ENCODE assay signal across 17 cellular contexts in genomic region chr3:25775936-25776335, GRCh38. TPM values are rescaled to one million over a fixed set of nuclear protein-coding genes. Genes with fewer than 3 reads are reported as not detected.
A peak's percentile ranks its signal among the peaks of the same experiment; 100 is the strongest.
DNase-seq lines count a peak whose midpoint lies in the region; ATAC-seq and TF ChIP-seq lines count a peak whose summit lies in the region.
"Had no signal": no experiment of that assay in that cellular context is flagged by ENCODE, and none has a peak within 500 bp of the region (broad histone marks: within the 10 kb centered on the region; RNA-seq: fewer than 3 reads in every experiment).

No MANE protein-coding gene starts in this region.

- ATAC-seq in GM18873 (IDR thresholded peaks at IDR 0.05; ENCODE audit: low FRiP score, unreplicated experiment) = peak; percentile 68
- peak; percentile 54 for ATAC-seq in GM21528 (IDR thresholded peaks at IDR 0.05; ENCODE audit: low FRiP score, unreplicated experiment)
- ATAC-seq in HG03066 (IDR thresholded peaks at IDR 0.05; ENCODE audit: low read depth, unreplicated experiment) = peak; percentile 50
- ATAC-seq in stimulated activated naive CD8-positive, alpha-beta T cell treated with anti-CD3 and anti-CD28 coated beads, Interleukin-15, Interleukin-2, amounts not matched to agents 100 U/mL and 50 U/mL, for 24 hours = peak; percentile 23
- ATAC-seq: right cardiac atrium had no signal

- no peak for TF ChIP-seq CTCF in chondrocyte (IDR thresholded peaks at IDR 0.05)

- H3K27me3 Mint-ChIP-seq in chondrocyte (ENCODE audit: low read depth) = no peaks in the 10 kb centered on the region
- H3K27me3 Mint-ChIP-seq: activated CD4-positive, alpha-beta memory T cell treated with anti-CD3 and anti-CD28 coated beads for 36 hours had no signal

- H3K36me3 Mint-ChIP-seq in chondrocyte (ENCODE audit: low read depth) = peaks cover 42% of the 10 kb centered on the region

- H3K27ac Mint-ChIP-seq in chondrocyte (ENCODE audit: unreplicated experiment) = no peak overlapping the region
- H3K27ac Mint-ChIP-seq: activated CD4-positive, alpha-beta memory T cell treated with anti-CD3 and anti-CD28 coated beads for 36 hours had no signal

- peaks cover 27% of the 10 kb centered on the region for H3K9me3 Mint-ChIP-seq in chondrocyte (ENCODE audit: low read depth)

- H3K4me1 Mint-ChIP-seq in chondrocyte (ENCODE audit: low read depth) = peaks cover 5% of the 10 kb centered on the region

- DNase-seq in stimulated activated naive CD8-positive, alpha-beta T cell treated with anti-CD3 and anti-CD28 coated beads, Interleukin-15, Interleukin-2, amounts not matched to agents 100 U/mL and 50 U/mL, for 24 hours = no peak
- DNase-seq in NK-92 (lab: John Stamatoyannopoulos, UW; ENCODE audit: unreplicated experiment) = no peak
- no peak for DNase-seq in chondrocyte (ENCODE audit: low spot score)
- no peak for DNase-seq in NCI-H2227 (lab: John Stamatoyannopoulos, UW; ENCODE audit: unreplicated experiment)
- DNase-seq: activated CD4-positive, alpha-beta memory T cell treated with anti-CD3 and anti-CD28 coated beads for 36 hours; amniotic stem cell; BE2C; central memory CD4-positive, alpha-beta T cell; DMS153; H7; NCI-H187 treated with DMSO at 0.1 percent for 48 hours; NCI-H774; nucleus accumbens; right cardiac atrium had no signal

- H3K4me3 Mint-ChIP-seq in chondrocyte (ENCODE audit: unreplicated experiment) = no peak overlapping the region
- H3K4me3 Mint-ChIP-seq: activated CD4-positive, alpha-beta memory T cell treated with anti-CD3 and anti-CD28 coated beads for 36 hours had no signal

RNA-seq across cellular contexts. Expression of gene NGLY1, which starts 7.3 kb away (rescaled TPM):
- 24.6 to 32.7 TPM (median 29.1 TPM) in 3 replicates for total RNA-seq in chondrocyte

RNA-seq across cellular contexts. Expression of gene OXSM, which starts 14.0 kb away (rescaled TPM):
- 8.8 to 10.0 TPM (median 9.2 TPM) in 3 replicates for total RNA-seq in chondrocyte
